Comparison of ENCODE assay signal across 8 cellular contexts in genomic region chr2:65436169-65436824, GRCh38. TPM values are rescaled to one million over a fixed set of nuclear protein-coding genes. Genes with fewer than 3 reads are reported as not detected.
DNase-seq lines count a peak whose midpoint lies in the region; ATAC-seq, FAIRE-seq and TF ChIP-seq lines count a peak whose summit lies in the region.

No MANE protein-coding gene starts in this region.

- TF ChIP-seq RAD21 in GM12878 (IDR thresholded peaks at IDR 0.05; ENCODE audit: insufficient read depth, low read depth, low read length): no peak

- H3K4me3 ChIP-seq in GM12878 (peak overlapping the region; percentile 77), psoas muscle (peak overlapping the region; percentile 74)

- intact Hi-C loops in GM12878 (cut with micrococcal nuclease; ENCODE audit: unreplicated experiment): loop anchor here (1.0 to 10.0 kb wide), 5 partner anchors 101 to 371 kb away; no protein-coding TSS in a partner anchor
- intact Hi-C loops in psoas muscle (cut with DNase I): loop anchor here (5.0 to 10.0 kb wide), 2 partner anchors 116 to 371 kb away; no protein-coding TSS in a partner anchor

- under 1% methylated on average over 31 of the region's 65 CpGs for WGBS in GM12878 (ENCODE audit: insufficient coverage, insufficient replicate concordance, low lambda C conversion rate, missing lambda C conversion rate)
- 0 to 1% (median 0%) methylated on average over 56 to 65 of the region's 65 CpGs for WGBS in psoas muscle, 3 donors

- H3K79me2 ChIP-seq in GM12878 (ENCODE audit: control insufficient read depth, insufficient read depth, low read length): no peaks in the 10 kb centered on the region

- CTCF ChIA-PET in GM12878 (lab: Yijun Ruan, JAX): interaction anchor here (0.6 to 4.7 kb wide), 8 partner anchors 50 to 172 kb away, joined by 3 to 26 read pairs (median 4); no protein-coding TSS in a partner anchor

- H3K9ac ChIP-seq in GM12878 (ENCODE audit: control insufficient read depth, insufficient read depth, low read length): peak overlapping the region; percentile 62; the same call in 1 of the 2 replicates

- in situ Hi-C loops in GM12878 (cut with MboI): no loop called here

- no peaks in the 10 kb centered on the region for H3K9me3 ChIP-seq in GM12878 (replicated peaks; ENCODE audit: control insufficient read depth, insufficient read depth, low read length)
- no peaks in the 10 kb centered on the region for H3K9me3 ChIP-seq in psoas muscle

- H3K27me3 ChIP-seq in GM12878 (replicated peaks in 1 of 2; ENCODE audit: control insufficient read depth in 2 of 2, insufficient read depth in 2 of 2, low read length in 1 of 2) (no peaks in the 10 kb centered on the region), psoas muscle (ENCODE audit: insufficient read depth in 3 of 3, low read length in 2 of 3) (peaks cover 0 to 4% (median 0%) of the 10 kb centered on the region in 3 donors)

- peak; percentile 19 for TF ChIP-seq POLR2A in GM12878 (IDR thresholded peaks at IDR 0.05; ENCODE audit: low read depth, low read length)

- peak; percentile 23 for ATAC-seq in HG02610 (IDR thresholded peaks at IDR 0.05; ENCODE audit: unreplicated experiment)
- peak; percentile 51 for ATAC-seq in GM12878
- peak; percentile 81 to 87 (median 85) for ATAC-seq in psoas muscle

- DNase-seq in NCI-H187 (lab: John Stamatoyannopoulos, UW) (peak; percentile 62 to 81), NCI-H187 treated with DMSO at 0.1 percent for 48 hours (lab: John Stamatoyannopoulos, UW) (no peak), NCI-H1092 (lab: John Stamatoyannopoulos, UW) (peak; percentile 42), SW 1271 (lab: John Stamatoyannopoulos, UW) (peak; percentile 49 to 86), GM12878 (ENCODE audit: low read depth, low spot score) (no peak), hippocampal formation (lab: John Stamatoyannopoulos, UW) (peak; percentile 60 to 74), psoas muscle (peak; percentile 96 to 98)

- RAD21 ChIA-PET in GM12878 (lab: Charles Lee; ENCODE audit: unreplicated experiment): interaction anchor here (0.5 to 3.3 kb wide), 28 partner anchors 8 to 520 kb away, joined by 3 to 17 read pairs (median 4); partner anchors contain the start of genes ACTR2 and RAB1A

- H3K36me3 ChIP-seq in GM12878 (ENCODE audit: control insufficient read depth in 2 of 2, insufficient read depth in 2 of 2, low read length in 1 of 2) (no peaks in the 10 kb centered on the region), psoas muscle (ENCODE audit: insufficient read depth in 1 of 2, low read depth in 1 of 2) (no peaks in the 10 kb centered on the region)

- H4K20me1 ChIP-seq in GM12878 (ENCODE audit: control insufficient read depth, insufficient read depth): no peaks in the 10 kb centered on the region

- H3K27ac ChIP-seq in GM12878 (ENCODE audit: control insufficient read depth, insufficient read depth): peak overlapping the region; percentile 43
- peak overlapping the region; percentile 95 for H3K27ac ChIP-seq in psoas muscle

- SMC1A ChIA-PET in GM12878 (lab: Charles Lee; ENCODE audit: uncharacterized antibody, unreplicated experiment): interaction anchor here (0.8 to 3.2 kb wide), 19 partner anchors 8 to 383 kb away, joined by 3 to 18 read pairs (median 6); no protein-coding TSS in a partner anchor

- TF ChIP-seq EP300 in GM12878 (IDR thresholded peaks at IDR 0.05; ENCODE audit: borderline replicate concordance in 1 of 2, control insufficient read depth in 1 of 2, low read depth in 2 of 2, low read length in 2 of 2): no peak

- POLR2A ChIA-PET in GM12878 (lab: Charles Lee): interaction anchor here (0.6 to 1.8 kb wide), 11 partner anchors 9 to 306 kb away, joined by 3 to 6 read pairs (median 4); partner anchors contain the start of genes ACTR2 and RAB1A

- peaks cover 6% of the 10 kb centered on the region for H3K4me1 ChIP-seq in GM12878 (ENCODE audit: control insufficient read depth, insufficient read depth, low read length)
- H3K4me1 ChIP-seq in psoas muscle: peaks cover 12% of the 10 kb centered on the region

- TF ChIP-seq CTCF in GM12878 (IDR thresholded peaks at IDR 0.05 in 2 of 3, conservative IDR thresholded peaks at IDR 0.05 in 1 of 3; ENCODE audit: control insufficient read depth in 2 of 3, extremely low read depth in 1 of 3, insufficient read depth in 1 of 3, low read depth in 3 of 3, low read length in 3 of 3): no peak
- no peak for TF ChIP-seq CTCF in psoas muscle (IDR thresholded peaks at IDR 0.05)

- H2AFZ ChIP-seq in GM12878 (ENCODE audit: control insufficient read depth, low read depth, low read length): peak overlapping the region; percentile 64

- no TSS peak for BruUV-seq in GM12878 (replicated peaks; lab: Mats Ljungman, UMichigan)

- FAIRE-seq in GM12878 (lab: Jason Lieb, UNC): no peak

- peak overlapping the region; percentile 92 for H3K4me2 ChIP-seq in GM12878 (ENCODE audit: control insufficient read depth, insufficient read depth)

TF ChIP-seq in GM12878, 131 proteins besides CTCF, POLR2A, EP300 and RAD21 (continues in another document):
- TF ChIP-seq RELB (IDR thresholded peaks at IDR 0.05; ENCODE audit: low read depth): no peak
- no peak for TF ChIP-seq RFX5 (IDR thresholded peaks at IDR 0.05; ENCODE audit: low read depth, low read length)
- peak in 1 of 2 experiments; percentile 25; a peak in 1 of 3 replicates for TF ChIP-seq EGR1 (IDR thresholded peaks at IDR 0.05; ENCODE audit: borderline replicate concordance in 1 of 2, low read depth in 2 of 2, low read length in 2 of 2)
- peak in 1 of 2 experiments; percentile 5; a peak in 1 of 4 replicates for TF ChIP-seq BHLHE40 (IDR thresholded peaks at IDR 0.05; ENCODE audit: borderline replicate concordance in 1 of 2, low read depth in 2 of 2, low read length in 1 of 2)
- 0 out of 2 replicates have a peak, but pooled peaks have one; percentile 17 for TF ChIP-seq ZNF687 (IDR thresholded peaks at IDR 0.05)
- TF ChIP-seq ZNF24 (IDR thresholded peaks at IDR 0.05): no peak

RNA-seq across cellular contexts. Expression of gene SPRED2, which starts 3.9 kb away (rescaled TPM):
- total RNA-seq in GM12878 (2013; cell fraction: nucleolus; rRNA removed): 22.4 and 22.8 TPM in 2 replicates
- total RNA-seq in GM12878 (2014; rRNA removed) (5.3 and 5.7 TPM in 2 replicates), GM12878 (2014; rRNA removed; fragmentation: Illumina TruSeq; extraction: Trizol) (6.7 and 6.8 TPM in 2 replicates), GM12878 (2021) (23.9 and 25.6 TPM in 2 replicates), psoas muscle (10 to 100 TPM in 1 of 4 donors, 1 to 10 TPM in 3; 8.5 to 16.9 (median 9.2) TPM)
- 2.9 TPM for polyA plus RNA-seq in GM12878 (2011; ENCODE audit: low read depth)
- polyA plus RNA-seq in GM12878 (2011; rRNA removed) (9.2 and 10.0 TPM in 2 replicates), GM12878 (2014; fragmentation: Illumina TruSeq; extraction: Trizol) (16.2 and 17.6 TPM in 2 replicates), GM12878 (2014; fragmentation: Nextera tagmentation; extraction: Ambion mirVana) (1 to 10 TPM; 3.0 to 3.2 TPM), GM12878 (2014; rRNA removed) (9.4 and 11.5 TPM in 2 replicates), GM12878 (2016; fragmentation: Nextera tagmentation; extraction: Ambion mirVana) (10 to 100 TPM; 10.9 to 11.8 TPM), psoas muscle (1 to 10 TPM; 3.8 to 7.9 (median 4.1) TPM)
- 12.1 and 14.2 TPM in 2 replicates for polyA plus RNA-seq in GM12878 (2011; cell fraction: cytosol; rRNA removed)
- polyA plus RNA-seq in GM12878 (2011; cell fraction: nucleus; rRNA removed): 15.3 and 17.6 TPM in 2 replicates
- 3.6 and 4.9 TPM in 2 replicates for polyA plus RNA-seq in GM12878 (2012)
- polyA minus RNA-seq in GM12878 (2011; rRNA and poly(A)+ RNA removed): 10.8 and 11.3 TPM in 2 replicates
- polyA minus RNA-seq in GM12878 (2011; cell fraction: cytosol; rRNA and poly(A)+ RNA removed): 8.0 and 8.7 TPM in 2 replicates
- 5.2 and 10.3 TPM in 2 replicates for polyA minus RNA-seq in GM12878 (2011; cell fraction: nucleus; rRNA and poly(A)+ RNA removed)

Comparison
In these comparisons a context has a peak if more than half of its experiments do, and no peak if none do; other contexts are left out.
1. DNase-seq: peak in NCI-H187 (2 of 2), NCI-H1092 (single experiment), SW 1271 (2 of 2), hippocampal formation (2 of 2) and psoas muscle (2 of 2); none in NCI-H187 treated with DMSO at 0.1 percent for 48 hours (single experiment) and GM12878 (single experiment).
2. ATAC-seq: peak in every context shown above with its lines; median percentile 85 in psoas muscle; 51 in GM12878; 23 in HG02610.